Comparison of ENCODE assay signal across 10 cellular contexts in the genomic region with DNA sequence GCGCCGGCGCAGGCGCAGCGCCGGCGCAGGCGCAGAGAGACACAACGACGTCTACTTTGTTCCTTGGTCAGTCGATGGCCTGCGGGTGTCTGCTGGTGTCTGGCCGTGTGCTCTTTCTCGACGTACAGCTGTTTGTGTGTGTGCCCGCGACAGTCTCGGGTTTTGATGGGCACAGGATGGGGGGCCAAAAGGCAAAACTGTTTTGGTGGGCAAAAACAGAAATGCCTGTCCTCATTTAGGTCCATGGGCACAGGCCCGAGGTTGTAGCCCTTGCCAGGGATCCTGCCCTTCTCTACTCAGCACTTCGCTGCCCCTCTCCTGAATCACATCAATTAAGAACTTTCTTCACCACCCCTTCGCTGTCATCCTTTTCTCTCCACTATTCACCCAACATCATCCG.
DNase-seq lines count a peak whose midpoint lies in the region; ATAC-seq, FAIRE-seq and TF ChIP-seq lines count a peak whose summit lies in the region.
"Had no signal": no experiment of that assay in that cellular context is flagged by ENCODE, and none has a peak within 500 bp of the region (broad histone marks: within the 10 kb centered on the region; RNA-seq: fewer than 3 reads in every experiment).

No MANE protein-coding gene starts in this region.

- CTCF ChIA-PET in HepG2 (lab: Yijun Ruan, JAX; ENCODE audit: low intra/inter-chr PET ratio, low total read pairs): no interaction called here

- H3K9me3 Mint-ChIP-seq in natural killer cell: peaks cover 3% of the 10 kb centered on the region in 2 donors
- peaks cover 8% of the 10 kb centered on the region for H3K9me3 Mint-ChIP-seq in natural killer cell treated with Interleukin-12 subunit alpha and Interleukin-12 subunit beta and Interleukin-15 and Interleukin-18, amount 100 ng/mL, for 72 hours

- TF ChIP-seq POLR2A in adrenal gland (IDR thresholded peaks at IDR 0.05): no peak
- TF ChIP-seq POLR2A in HepG2 (IDR thresholded peaks at IDR 0.05; ENCODE audit: insufficient read depth in 1 of 2, low read depth in 2 of 2, low read length in 2 of 2): no peak

- no peaks in the 10 kb centered on the region for H3K36me3 ChIP-seq in adrenal gland (replicated peaks in 1 of 2)
- H3K36me3 ChIP-seq in HepG2 (replicated peaks in 1 of 2; ENCODE audit: control insufficient read depth in 1 of 2, insufficient read depth in 2 of 2, low read length in 2 of 2): no peaks in the 10 kb centered on the region

- no peak overlapping the region for H3K4me2 ChIP-seq in HepG2 (ENCODE audit: low read depth, low read length)

- no peak for TF ChIP-seq RAD21 in HepG2 (CRISPR knock-in tag; IDR thresholded peaks at IDR 0.05)

- FAIRE-seq in HepG2 (lab: Jason Lieb, UNC) (no peak), urothelium cell line (lab: Jason Lieb, UNC) (no peak)

- H3K9me3 ChIP-seq in adrenal gland (replicated peaks in 1 of 3): no peaks in the 10 kb centered on the region
- H3K9me3 ChIP-seq in HepG2 (ENCODE audit: low read length): no peaks in the 10 kb centered on the region

- no peak overlapping the region for H3K27ac ChIP-seq in adrenal gland
- H3K27ac ChIP-seq in HepG2 (ENCODE audit: extremely low read length, insufficient read depth, low read length): no peak overlapping the region

- in situ Hi-C loops in HepG2 (cut with HindIII; ENCODE audit: extremely low pct_ligation_motif_present, low pct_unique_long_range_greater_than_20kb): no loop called here

- peak overlapping the region; percentile 28 for H3K4me3 Mint-ChIP-seq in natural killer cell
- H3K4me3 Mint-ChIP-seq in natural killer cell treated with Interleukin-12 subunit alpha and Interleukin-12 subunit beta and Interleukin-15 and Interleukin-18, amount 100 ng/mL, for 72 hours: no peak overlapping the region
- H3K4me3 Mint-ChIP-seq: CD4-positive, alpha-beta T cell had no signal

- BruUV-seq in HepG2 (replicated peaks; lab: Mats Ljungman, UMichigan): no TSS peak

- peaks cover 0 to 3% of the 10 kb centered on the region in 2 donors for H3K27me3 Mint-ChIP-seq in natural killer cell (ENCODE audit: low read depth in 2 of 2)
- peaks cover 2 to 9% of the 10 kb centered on the region in 2 donors for H3K27me3 Mint-ChIP-seq in natural killer cell treated with Interleukin-12 subunit alpha and Interleukin-12 subunit beta and Interleukin-15 and Interleukin-18, amount 100 ng/mL, for 72 hours

- TF ChIP-seq CTCF in natural killer cell (IDR thresholded peaks at IDR 0.05): no peak
- TF ChIP-seq CTCF in adrenal gland (IDR thresholded peaks at IDR 0.05): no peak
- no peak for TF ChIP-seq CTCF in HepG2 (CRISPR knock-in tag; IDR thresholded peaks at IDR 0.05)

- H3K4me1 Mint-ChIP-seq in natural killer cell: peaks cover 0 to 4% of the 10 kb centered on the region in 2 donors
- peaks cover 0 to 5% of the 10 kb centered on the region in 2 donors for H3K4me1 Mint-ChIP-seq in natural killer cell treated with Interleukin-12 subunit alpha and Interleukin-12 subunit beta and Interleukin-15 and Interleukin-18, amount 100 ng/mL, for 72 hours (ENCODE audit: low read depth in 2 of 2)

- TF ChIP-seq EP300 in HepG2 (IDR thresholded peaks at IDR 0.05; ENCODE audit: low read depth in 2 of 2, low read length in 2 of 2) (no peak), HepG2 (CRISPR knock-in tag; IDR thresholded peaks at IDR 0.05; ENCODE audit: borderline replicate concordance) (no peak)

- no peaks in the 10 kb centered on the region for H3K27me3 ChIP-seq in adrenal gland
- no peaks in the 10 kb centered on the region for H3K27me3 ChIP-seq in HepG2 (ENCODE audit: control insufficient read depth in 1 of 2, insufficient read depth in 2 of 2, low read length in 2 of 2)

- no peaks in the 10 kb centered on the region for H3K79me2 ChIP-seq in HepG2 (ENCODE audit: insufficient read depth, low read length)

- H3K36me3 Mint-ChIP-seq in natural killer cell: no peaks in the 10 kb centered on the region
- peaks cover 5% of the 10 kb centered on the region for H3K36me3 Mint-ChIP-seq in natural killer cell treated with Interleukin-12 subunit alpha and Interleukin-12 subunit beta and Interleukin-15 and Interleukin-18, amount 100 ng/mL, for 72 hours

- intact Hi-C loops in natural killer cell (cut with micrococcal nuclease): no loop called here
- intact Hi-C loops in adrenal gland (cut with DNase I): no loop called here
- intact Hi-C loops in HepG2 (cut with micrococcal nuclease; ENCODE audit: unreplicated experiment): no loop called here

- 45 to 77% (median 69%) methylated on average over 6 to 18 of the region's 22 CpGs for WGBS in adrenal gland, 4 donors
- WGBS in HepG2 (ENCODE audit: low lambda C conversion rate): 94% methylated on average over 22 of the region's 22 CpGs

- ATAC-seq in natural killer cell (peak in 1 of 3 donors; percentile 38), HepG2 (peak; percentile 44; the same call in 1 of the 3 replicates), GM21737 (IDR thresholded peaks at IDR 0.05; ENCODE audit: unreplicated experiment) (no peak), GM18870 (IDR thresholded peaks at IDR 0.05; ENCODE audit: unreplicated experiment) (no peak), HG02798 (IDR thresholded peaks at IDR 0.05; ENCODE audit: poor library complexity, unreplicated experiment) (no peak)
- ATAC-seq in natural killer cell treated with Interleukin-12 subunit alpha and Interleukin-12 subunit beta and Interleukin-15 and Interleukin-18, amount 100 ng/mL, for 72 hours: no peak

- POLR2A ChIA-PET in HepG2 (lab: Yijun Ruan, JAX): no interaction called here

- no peak overlapping the region for H3K9ac ChIP-seq in HepG2 (ENCODE audit: insufficient read depth, low read depth, low read length)

- H3K4me1 ChIP-seq in adrenal gland (replicated peaks in 1 of 2) (no peaks in the 10 kb centered on the region), HepG2 (ENCODE audit: insufficient read depth, low read length) (no peaks in the 10 kb centered on the region)

- DNase-seq in natural killer cell (no peak), adrenal gland (peak in 5 of 7 donors; percentile 1 to 34 (median 13)), HepG2 (ENCODE audit: low spot score) (no peak), urothelium cell line (ENCODE audit: low spot score) (peak; percentile 3)
- DNase-seq in natural killer cell treated with Interleukin-12 subunit alpha and Interleukin-12 subunit beta and Interleukin-15 and Interleukin-18, amount 100 ng/mL, for 72 hours (ENCODE audit: low spot score): no peak
- DNase-seq: NCI-H1105 treated with DMSO at 0.1 percent for 48 hours had no signal

- peak overlapping the region; percentile 60 to 77 for H3K27ac Mint-ChIP-seq in natural killer cell
- no peak overlapping the region for H3K27ac Mint-ChIP-seq in natural killer cell treated with Interleukin-12 subunit alpha and Interleukin-12 subunit beta and Interleukin-15 and Interleukin-18, amount 100 ng/mL, for 72 hours
- H3K27ac Mint-ChIP-seq: CD4-positive, alpha-beta T cell had no signal

- no peak overlapping the region for H2AFZ ChIP-seq in HepG2 (ENCODE audit: low read length)

- no peaks in the 10 kb centered on the region for H4K20me1 ChIP-seq in HepG2 (ENCODE audit: insufficient read depth, low read length)

- H3K4me3 ChIP-seq in adrenal gland (no peak overlapping the region), HepG2 (replicated peaks in 1 of 3; ENCODE audit: insufficient read depth in 1 of 3, low read depth in 2 of 3, low read length in 3 of 3) (no peak overlapping the region)

TF ChIP-seq in HepG2, 621 proteins besides CTCF, POLR2A, EP300 and RAD21 (continues in another document):
- TF ChIP-seq POLR2G (IDR thresholded peaks at IDR 0.05; ENCODE audit: low read depth, low read length) (no peak), ZNF724P (CRISPR knock-in tag; IDR thresholded peaks at IDR 0.05; ENCODE audit: borderline replicate concordance) (no peak), HMGA1 (CRISPR knock-in tag; conservative IDR thresholded peaks at IDR 0.05) (no peak), MIXL1 (CRISPR knock-in tag; IDR thresholded peaks at IDR 0.05) (no peak), SYNCRIP (IDR thresholded peaks at IDR 0.05; ENCODE audit: insufficient read depth, low read depth, low read length) (no peak), ZNF333 (CRISPR knock-in tag; IDR thresholded peaks at IDR 0.05; ENCODE audit: borderline replicate concordance) (no peak), ATM (IDR thresholded peaks at IDR 0.05; ENCODE audit: borderline replicate concordance) (no peak), CCDC6 (CRISPR knock-in tag; IDR thresholded peaks at IDR 0.05) (no peak), SALL1 (CRISPR knock-in tag; IDR thresholded peaks at IDR 0.05) (no peak)
- TF ChIP-seq, protein P1, sequence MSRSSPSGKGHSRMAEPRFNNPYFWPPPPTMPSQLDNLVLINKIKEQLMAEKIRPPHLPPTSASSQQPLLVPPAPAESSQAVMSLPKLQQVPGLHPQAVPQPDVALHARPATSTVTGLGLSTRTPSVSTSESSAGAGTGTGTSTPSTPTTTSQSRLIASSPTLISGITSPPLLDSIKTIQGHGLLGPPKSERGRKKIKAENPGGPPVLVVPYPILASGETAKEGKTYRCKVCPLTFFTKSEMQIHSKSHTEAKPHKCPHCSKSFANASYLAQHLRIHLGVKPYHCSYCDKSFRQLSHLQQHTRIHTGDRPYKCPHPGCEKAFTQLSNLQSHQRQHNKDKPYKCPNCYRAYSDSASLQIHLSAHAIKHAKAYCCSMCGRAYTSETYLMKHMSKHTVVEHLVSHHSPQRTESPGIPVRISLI (CRISPR knock-in tag; IDR thresholded peaks at IDR 0.05; ENCODE audit: borderline replicate concordance): no peak
- TF ChIP-seq, protein P2, sequence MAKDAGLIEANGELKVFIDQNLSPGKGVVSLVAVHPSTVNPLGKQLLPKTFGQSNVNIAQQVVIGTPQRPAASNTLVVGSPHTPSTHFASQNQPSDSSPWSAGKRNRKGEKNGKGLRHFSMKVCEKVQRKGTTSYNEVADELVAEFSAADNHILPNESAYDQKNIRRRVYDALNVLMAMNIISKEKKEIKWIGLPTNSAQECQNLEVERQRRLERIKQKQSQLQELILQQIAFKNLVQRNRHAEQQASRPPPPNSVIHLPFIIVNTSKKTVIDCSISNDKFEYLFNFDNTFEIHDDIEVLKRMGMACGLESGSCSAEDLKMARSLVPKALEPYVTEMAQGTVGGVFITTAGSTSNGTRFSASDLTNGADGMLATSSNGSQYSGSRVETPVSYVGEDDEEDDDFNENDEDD (CRISPR knock-in tag; IDR thresholded peaks at IDR 0.05; ENCODE audit: borderline replicate concordance): no peak
- TF ChIP-seq, protein P3, sequence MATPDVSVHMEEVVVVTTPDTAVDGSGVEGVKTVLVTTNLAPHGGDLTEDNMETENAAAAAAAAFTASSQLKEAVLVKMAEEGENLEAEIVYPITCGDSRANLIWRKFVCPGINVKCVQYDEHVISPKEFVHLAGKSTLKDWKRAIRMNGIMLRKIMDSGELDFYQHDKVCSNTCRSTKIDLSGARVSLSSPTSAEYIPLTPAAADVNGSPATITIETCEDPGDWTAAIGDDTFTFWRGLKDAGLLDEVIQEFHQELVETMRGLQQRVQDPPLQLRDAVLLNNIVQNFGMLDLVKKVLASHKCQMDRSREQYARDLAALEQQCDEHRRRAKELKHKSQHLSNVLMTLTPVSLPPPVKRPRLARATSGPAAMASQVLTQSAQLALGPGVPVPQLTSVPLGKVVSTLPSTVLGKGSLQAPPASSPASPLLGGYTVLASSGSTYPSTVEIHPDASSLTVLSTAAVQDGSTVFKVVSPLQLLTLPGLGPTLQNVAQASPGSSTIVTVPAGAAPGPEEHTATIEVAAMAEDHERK (CRISPR knock-in tag; IDR thresholded peaks at IDR 0.05; ENCODE audit: low read depth): no peak

Comparison
In these comparisons a context has a peak if more than half of its experiments do, and no peak if none do; other contexts are left out.
1. H3K27ac Mint-ChIP-seq: peak in natural killer cell (2 of 2); none in natural killer cell treated with Interleukin-12 subunit alpha and Interleukin-12 subunit beta and Interleukin-15 and Interleukin-18, amount 100 ng/mL, for 72 hours (0 of 2).
2. DNase-seq: peak in adrenal gland (5 of 7) and urothelium cell line (single experiment); none in natural killer cell (single experiment), natural killer cell treated with Interleukin-12 subunit alpha and Interleukin-12 subunit beta and Interleukin-15 and Interleukin-18, amount 100 ng/mL, for 72 hours (single experiment) and HepG2 (single experiment).